ENCODE assay signal across 25 cellular contexts in genomic region chr12:122747224-122748175, GRCh38. TPM values are rescaled to one million over a fixed set of nuclear protein-coding genes. Genes with fewer than 3 reads are reported as not detected.
DNase-seq lines count a peak whose midpoint lies in the region; ATAC-seq and TF ChIP-seq lines count a peak whose summit lies in the region.
"Had no signal": no experiment of that assay in that cellular context is flagged by ENCODE, and none has a peak within 500 bp of the region (broad histone marks: within the 10 kb centered on the region; RNA-seq: fewer than 3 reads in every experiment).

No MANE protein-coding gene starts in this region.

- TF ChIP-seq EP300 in suprapubic skin (IDR thresholded peaks at IDR 0.05): no peak

- ATAC-seq in HG03045 (IDR thresholded peaks at IDR 0.05; ENCODE audit: unreplicated experiment): no peak
- ATAC-seq: gastrocnemius medialis, mucosa of descending colon had no signal

- H3K27ac ChIP-seq in esophagus squamous epithelium (peak overlapping the region; percentile 17 to 77 (median 52)), suprapubic skin (no peak overlapping the region)
- H3K27ac ChIP-seq: gastrocnemius medialis, RWPE1, sigmoid colon had no signal

- H3K9me3 ChIP-seq in esophagus squamous epithelium: no peaks in the 10 kb centered on the region
- H3K9me3 ChIP-seq in suprapubic skin: no peaks in the 10 kb centered on the region
- H3K9me3 ChIP-seq: gastrocnemius medialis, mucosa of descending colon, sigmoid colon had no signal

- DNase-seq in AML-193 (lab: John Stamatoyannopoulos, UW) (peak; percentile 2 to 35), NB4 (ENCODE audit: low read depth) (peak; percentile 56), esophagus squamous epithelium (lab: John Stamatoyannopoulos, UW) (no peak), NCI-H1417 treated with DMSO at 0.1 percent for 48 hours (lab: John Stamatoyannopoulos, UW) (no peak), suprapubic skin (ENCODE audit: low spot score in 2 of 2) (no peak)
- DNase-seq: ACHN; activated CD8-positive, alpha-beta memory T cell treated with anti-CD3 and anti-CD28 coated beads, Interleukin-2, amount 50 U/mL, for 48 hours; activated effector memory CD4-positive, alpha-beta T cell treated with Interleukin-2 at 50 U/mL for 16 hours; activated naive CD8-positive, alpha-beta T cell treated with anti-CD3 and anti-CD28 coated beads, Interleukin-2, amount 10 ng/mL, durations not matched to agents 7 days and 5 days; C1 segment of cervical spinal cord; erythroblast; gastrocnemius medialis; H7; hypothalamus; IMR-90; mucosa of descending colon; NCI-H1436 treated with DMSO at 0.1 percent for 48 hours; NCI-H510A treated with DMSO at 0.1 percent for 48 hours; nephron progenitor cell; posterior cingulate gyrus; sigmoid colon; T-helper 2 cell had no signal

- H3K4me1 ChIP-seq in esophagus squamous epithelium (peaks cover 3 to 49% (median 5%) of the 10 kb centered on the region in 3 donors), suprapubic skin (peaks cover 7% of the 10 kb centered on the region)

- no peak for TF ChIP-seq CTCF in NB4 (IDR thresholded peaks at IDR 0.05; ENCODE audit: low read depth, low read length)
- TF ChIP-seq CTCF in esophagus squamous epithelium (IDR thresholded peaks at IDR 0.05): no peak
- TF ChIP-seq CTCF in suprapubic skin (IDR thresholded peaks at IDR 0.05): no peak

- TF ChIP-seq POLR2A in NB4 (IDR thresholded peaks at IDR 0.05; ENCODE audit: extremely low read depth, insufficient read length): no peak
- no peak for TF ChIP-seq POLR2A in esophagus squamous epithelium (IDR thresholded peaks at IDR 0.05)
- no peak for TF ChIP-seq POLR2A in suprapubic skin (IDR thresholded peaks at IDR 0.05)

- 62 to 65% methylated on average over 10 of the region's 10 CpGs for WGBS in esophagus squamous epithelium, 2 donors
- 72% methylated on average over 10 of the region's 10 CpGs for WGBS in suprapubic skin

- H3K36me3 ChIP-seq in esophagus squamous epithelium: no peaks in the 10 kb centered on the region
- no peaks in the 10 kb centered on the region for H3K36me3 ChIP-seq in suprapubic skin
- H3K36me3 ChIP-seq: gastrocnemius medialis, sigmoid colon had no signal

- intact Hi-C loops in esophagus squamous epithelium (cut with DNase I): no loop called here

- H3K27me3 ChIP-seq in esophagus squamous epithelium: no peaks in the 10 kb centered on the region
- no peaks in the 10 kb centered on the region for H3K27me3 ChIP-seq in suprapubic skin
- H3K27me3 ChIP-seq: gastrocnemius medialis, sigmoid colon had no signal

- H3K4me3 ChIP-seq in NB4 (ENCODE audit: low read depth, low read length): no peak overlapping the region
- no peak overlapping the region for H3K4me3 ChIP-seq in esophagus squamous epithelium
- no peak overlapping the region for H3K4me3 ChIP-seq in suprapubic skin
- H3K4me3 ChIP-seq: gastrocnemius medialis, mucosa of descending colon, sigmoid colon, SK-N-MC had no signal

RNA-seq across cellular contexts. Expression of gene DENR, which starts 5.1 kb away (rescaled TPM):
- total RNA-seq in esophagus squamous epithelium (10 to 100 TPM; 23.3 to 40.1 (median 32.3) TPM), suprapubic skin (10 to 100 TPM; 18.5 to 37.1 (median 20.5) TPM)

RNA-seq across cellular contexts. Expression of gene HCAR1, which starts 16.9 kb away (rescaled TPM):
- total RNA-seq in esophagus squamous epithelium (under 1 TPM in 1 of 4 donors, not detected in 3; 0.23 TPM), suprapubic skin (under 1 TPM; 0.10 to 0.89 (median 0.29) TPM)
- total RNA-seq: H7, IMR-90 had no signal

RNA-seq across cellular contexts. Expression of gene CCDC62, which starts 26.9 kb away (rescaled TPM):
- total RNA-seq in esophagus squamous epithelium: under 1 TPM in 2 of 4 donors, not detected in 2; 0.13 to 0.76 TPM
- total RNA-seq in suprapubic skin: 1 to 10 TPM in 1 of 4 donors, under 1 TPM in 2, not detected in 1; 0.36 to 2.1 (median 0.38) TPM

RNA-seq across cellular contexts. Expression of gene HCAR3, which starts 30.9 kb away (rescaled TPM):
- total RNA-seq in esophagus squamous epithelium (10 to 100 TPM in 2 of 4 donors, 1 to 10 TPM in 2; 4.7 to 18.8 (median 10.5) TPM), suprapubic skin (10 to 100 TPM in 3 of 4 donors, 1 to 10 TPM in 1; 5.3 to 19.1 (median 14.3) TPM)
- total RNA-seq: activated naive CD8-positive, alpha-beta T cell treated with anti-CD3 and anti-CD28 coated beads, Interleukin-2, amount 10 ng/mL, durations not matched to agents 7 days and 5 days; gastrocnemius medialis; H7; IMR-90 had no signal

RNA-seq across cellular contexts. Expression of gene HCAR2, which starts 44.3 kb away (rescaled TPM):
- 10 to 100 TPM; 12.0 to 24.1 (median 17.7) TPM for total RNA-seq in esophagus squamous epithelium
- 10 to 100 TPM; 13.8 to 25.8 (median 21.5) TPM for total RNA-seq in suprapubic skin
- total RNA-seq: activated naive CD8-positive, alpha-beta T cell treated with anti-CD3 and anti-CD28 coated beads, Interleukin-2, amount 10 ng/mL, durations not matched to agents 7 days and 5 days; H7; IMR-90 had no signal

Comparison
In these comparisons a context has a peak if more than half of its experiments do, and no peak if none do; other contexts are left out.
1. DNase-seq: peak in AML-193 (2 of 2) and NB4 (single experiment); none in esophagus squamous epithelium (single experiment), NCI-H1417 treated with DMSO at 0.1 percent for 48 hours (single experiment) and suprapubic skin (0 of 2).